Comparison of ENCODE assay signal across 8 cellular contexts in the genomic region with DNA sequence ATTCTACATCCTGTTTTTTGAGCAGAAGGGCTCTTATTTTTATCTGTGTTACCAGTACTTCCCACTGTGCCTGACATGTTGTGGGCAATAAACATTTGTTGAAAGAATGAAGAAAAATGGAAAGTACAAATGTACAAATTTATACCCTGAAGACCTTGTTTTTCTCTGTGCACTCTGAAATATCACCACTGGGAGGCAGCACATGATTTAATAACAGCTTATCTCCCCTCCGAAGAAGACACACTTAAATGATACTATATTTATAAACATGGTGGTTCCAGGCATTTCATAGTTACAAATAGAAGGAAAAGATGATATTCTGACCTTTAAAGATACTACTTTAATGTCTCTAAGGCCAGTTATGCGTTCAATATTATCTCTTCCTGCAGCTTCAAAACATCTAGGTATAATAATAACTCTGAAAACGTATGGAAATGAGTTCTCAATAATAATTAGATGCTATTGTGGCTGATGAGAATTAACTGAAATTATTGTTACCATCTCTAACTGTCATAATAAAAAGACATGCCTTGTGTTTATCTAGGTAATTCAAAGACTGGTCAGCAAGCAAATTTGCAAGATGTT. TPM values are rescaled to one million over a fixed set of nuclear protein-coding genes. Genes with fewer than 3 reads are reported as not detected.
DNase-seq lines count a peak whose midpoint lies in the region; ATAC-seq and TF ChIP-seq lines count a peak whose summit lies in the region.

No MANE protein-coding gene starts in this region.

- no peak overlapping the region for H3K4me3 ChIP-seq in upper lobe of right lung

- H3K36me3 Mint-ChIP-seq in endothelial cell (ENCODE audit: low read depth, unreplicated experiment) = peaks cover 21% of the 10 kb centered on the region
- no peaks in the 10 kb centered on the region for H3K36me3 Mint-ChIP-seq in naive B cell

- intact Hi-C loops in upper lobe of right lung (cut with DNase I) = no loop called here

- no peaks in the 10 kb centered on the region for H3K36me3 ChIP-seq in upper lobe of right lung

- H3K4me1 ChIP-seq in upper lobe of right lung = no peaks in the 10 kb centered on the region

- H3K4me1 Mint-ChIP-seq in endothelial cell (ENCODE audit: unreplicated experiment) (no peaks in the 10 kb centered on the region), naive B cell (peaks cover 0 to 6% (median 0%) of the 10 kb centered on the region in 3 donors)

- DNase-seq in activated CD8-positive, alpha-beta memory T cell treated with anti-CD3 and anti-CD28 coated beads for 1 hour (ENCODE audit: extremely low read depth in 1 of 2, low read depth in 1 of 2) = peak; percentile 10 to 11
- no peak for DNase-seq in activated CD8-positive, alpha-beta memory T cell treated with anti-CD3 and anti-CD28 coated beads, Interleukin-2, amount 50 U/mL, for 48 hours
- peak; percentile 48 for DNase-seq in NCI-H2196 (lab: John Stamatoyannopoulos, UW; ENCODE audit: unreplicated experiment)
- peak; percentile 32 to 76 for DNase-seq in activated CD4-positive, alpha-beta T cell treated with anti-CD3 and anti-CD28 coated beads for 4 hours
- DNase-seq in endothelial cell (ENCODE audit: low spot score) = peak; percentile 41
- DNase-seq in naive B cell = peak; percentile 27
- no peak for DNase-seq in upper lobe of right lung

- H3K27ac Mint-ChIP-seq in endothelial cell (ENCODE audit: unreplicated experiment) (no peak overlapping the region), naive B cell (no peak overlapping the region)

- no peak overlapping the region for H3K4me3 Mint-ChIP-seq in endothelial cell (ENCODE audit: unreplicated experiment)
- H3K4me3 Mint-ChIP-seq in naive B cell = no peak overlapping the region

- H3K27ac ChIP-seq in upper lobe of right lung = no peak overlapping the region

- peak; percentile 58 for ATAC-seq in HG02943 (IDR thresholded peaks at IDR 0.05; ENCODE audit: low read depth, unreplicated experiment)
- ATAC-seq in naive B cell (ENCODE audit: low read depth in 2 of 2) = peak; percentile 47 to 57
- ATAC-seq in upper lobe of right lung = peak; percentile 71

- no peaks in the 10 kb centered on the region for H3K27me3 Mint-ChIP-seq in endothelial cell (ENCODE audit: unreplicated experiment)
- H3K27me3 Mint-ChIP-seq in naive B cell = peaks cover 0 to 11% (median 0%) of the 10 kb centered on the region in 3 donors

- no peaks in the 10 kb centered on the region for H3K27me3 ChIP-seq in upper lobe of right lung

- H3K9me3 Mint-ChIP-seq in endothelial cell (ENCODE audit: unreplicated experiment) (no peaks in the 10 kb centered on the region), naive B cell (no peaks in the 10 kb centered on the region)

- H3K9me3 ChIP-seq in upper lobe of right lung = no peaks in the 10 kb centered on the region

- TF ChIP-seq CTCF in endothelial cell (IDR thresholded peaks at IDR 0.05; ENCODE audit: unreplicated experiment) = peak; percentile 82
- peak; percentile 80 for TF ChIP-seq CTCF in upper lobe of right lung (IDR thresholded peaks at IDR 0.05)

RNA-seq across cellular contexts. Expression of a gene that starts 12.8 kb away (rescaled TPM):
- total RNA-seq in endothelial cell (ENCODE audit: unreplicated experiment) = 57.9 TPM
- not detected for polyA plus RNA-seq in naive B cell (ENCODE audit: low read depth in 6 of 6)
- 3.3 TPM for total RNA-seq in upper lobe of right lung

RNA-seq across cellular contexts. Expression of a gene that starts 36.0 kb away (rescaled TPM):
- total RNA-seq in endothelial cell (ENCODE audit: unreplicated experiment) (not detected), upper lobe of right lung (not detected)
- not detected for polyA plus RNA-seq in naive B cell (ENCODE audit: low read depth in 6 of 6)

Comparison
In these comparisons a context has a peak if more than half of its experiments do, and no peak if none do; other contexts are left out.
1. DNase-seq: peak in activated CD8-positive, alpha-beta memory T cell treated with anti-CD3 and anti-CD28 coated beads for 1 hour (2 of 2), NCI-H2196 (single experiment), activated CD4-positive, alpha-beta T cell treated with anti-CD3 and anti-CD28 coated beads for 4 hours (2 of 2), endothelial cell (single experiment) and naive B cell (single experiment); none in activated CD8-positive, alpha-beta memory T cell treated with anti-CD3 and anti-CD28 coated beads, Interleukin-2, amount 50 U/mL, for 48 hours (single experiment) and upper lobe of right lung (single experiment).
2. RNA of a gene that starts 12.8 kb away (total RNA-seq): 57.9 TPM in endothelial cell (single experiment); 3.3 TPM in upper lobe of right lung (single experiment); every median in the first group is over 10 times any median in the second.
3. Peak in every context shown above with its lines, with median percentiles within 50 percentile points of each other: ATAC-seq.